ENCODE assay signal across 1 cellular context in genomic region chr16:11915644-11916523, GRCh38.
TF ChIP-seq lines count a peak whose summit lies in the region.

Gene GSPT1, minus strand, starts transcription at chr16:11915956. Its CDS starts 236 bp downstream, at chr16:11915720.

TF ChIP-seq in H1, 55 proteins besides CTCF, POLR2A, EP300 and RAD21:
- TF ChIP-seq POLR2AphosphoS5 (IDR thresholded peaks at IDR 0.05; ENCODE audit: low read depth, low read length) (peak; percentile 83; the same call in 1 of the 2 replicates), MAX (IDR thresholded peaks at IDR 0.05) (peak; percentile 38; the same call in 1 of the 2 replicates), BRCA1 (IDR thresholded peaks at IDR 0.05; ENCODE audit: low read depth, low read length) (no peak), CTBP2 (IDR thresholded peaks at IDR 0.05; ENCODE audit: borderline replicate concordance, insufficient read depth, insufficient read length, low read length) (no peak), ASH2L (IDR thresholded peaks at IDR 0.05; ENCODE audit: low read length) (peak; percentile 28), RBBP5 (IDR thresholded peaks at IDR 0.05; ENCODE audit: borderline replicate concordance, low read depth, low read length) (0 out of 2 replicates have a peak, but pooled peaks have one; percentile 65), SIRT6 (IDR thresholded peaks at IDR 0.05; ENCODE audit: low read length) (no peak), E2F6 (IDR thresholded peaks at IDR 0.05) (0 out of 2 replicates have a peak, but pooled peaks have one; percentile 27), USF2 (IDR thresholded peaks at IDR 0.05; ENCODE audit: low read length) (peak; percentile 25; the same call in 1 of the 2 replicates), TAF7 (optimal IDR thresholded peaks at IDR 0.05; ENCODE audit: borderline replicate concordance, low read depth, low read length) (no peak), RXRA (IDR thresholded peaks at IDR 0.05; ENCODE audit: insufficient read depth, low read depth, low read length) (no peak), RNF2 (IDR thresholded peaks at IDR 0.05; ENCODE audit: borderline replicate concordance, low read depth, low read length, missing control alignments, poor library complexity, severe bottlenecking) (no peak), SIX5 (IDR thresholded peaks at IDR 0.05; ENCODE audit: low read depth, low read length) (peak; percentile 97), SIN3A (conservative IDR thresholded peaks at IDR 0.05 in 1 of 2, IDR thresholded peaks at IDR 0.05 in 1 of 2; ENCODE audit: low read depth in 1 of 2, low read length in 2 of 2) (peak; percentile 73 to 90; a peak in 2 of 4 replicates), TCF12 (IDR thresholded peaks at IDR 0.05; ENCODE audit: low read depth, low read length) (no peak), CBX5 (IDR thresholded peaks at IDR 0.05; ENCODE audit: low read depth, low read length) (no peak), RFX5 (IDR thresholded peaks at IDR 0.05; ENCODE audit: borderline replicate concordance, low read depth, low read length) (no peak), CEBPB (IDR thresholded peaks at IDR 0.05; ENCODE audit: low read depth, low read length) (0 out of 2 replicates have a peak, but pooled peaks have one; percentile 18), ATF2 (IDR thresholded peaks at IDR 0.05; ENCODE audit: low read length) (no peak), TBP (IDR thresholded peaks at IDR 0.05; ENCODE audit: low read depth, low read length) (peak; percentile 39; the same call in 1 of the 2 replicates), KDM4A (IDR thresholded peaks at IDR 0.05; ENCODE audit: low read depth, low read length, severe bottlenecking) (peak; percentile 66), KDM1A (IDR thresholded peaks at IDR 0.05; ENCODE audit: borderline replicate concordance, low read length) (no peak), CHD7 (IDR thresholded peaks at IDR 0.05; ENCODE audit: insufficient replicate concordance, low read length) (no peak), NANOG (IDR thresholded peaks at IDR 0.05; ENCODE audit: insufficient read depth, low read depth, low read length, poor library complexity, severe bottlenecking) (peak; percentile 12), SAP30 (IDR thresholded peaks at IDR 0.05; ENCODE audit: insufficient read depth, insufficient replicate concordance, low read length) (no peak), GTF2F1 (IDR thresholded peaks at IDR 0.05; ENCODE audit: borderline replicate concordance, low read depth, low read length) (no peak), PHF8 (conservative IDR thresholded peaks at IDR 0.05; ENCODE audit: low read depth, low read length) (peak; percentile 65; the same call in 1 of the 2 replicates), NRF1 (IDR thresholded peaks at IDR 0.05; ENCODE audit: low read depth, low read length) (no peak), POU5F1 (IDR thresholded peaks at IDR 0.05; ENCODE audit: low read depth, low read length) (no peak), EGR1 (IDR thresholded peaks at IDR 0.05; ENCODE audit: borderline replicate concordance, low read depth, low read length) (peak; percentile 57; the same call in 1 of the 2 replicates), GABPA (IDR thresholded peaks at IDR 0.05; ENCODE audit: borderline replicate concordance, insufficient read depth, low read length) (peak; percentile 84), FOSL1 (IDR thresholded peaks at IDR 0.05; ENCODE audit: insufficient read depth, low read depth, low read length) (no peak), TEAD4 (IDR thresholded peaks at IDR 0.05; ENCODE audit: low read depth, low read length) (no peak), YY1 (IDR thresholded peaks at IDR 0.05; ENCODE audit: low read depth, low read length) (no peak), JUN (IDR thresholded peaks at IDR 0.05; ENCODE audit: low read depth, low read length) (no peak), TAF1 (IDR thresholded peaks at IDR 0.05; ENCODE audit: low read depth, low read length) (peak; percentile 74), CBX8 (IDR thresholded peaks at IDR 0.05; ENCODE audit: borderline replicate concordance, low read depth, low read length) (no peak), KDM5A (IDR thresholded peaks at IDR 0.05; ENCODE audit: low read length) (no peak), CREB1 (IDR thresholded peaks at IDR 0.05) (peak; percentile 80), HDAC6 (IDR thresholded peaks at IDR 0.05; ENCODE audit: low read depth, low read length) (no peak), JUND (IDR thresholded peaks at IDR 0.05; ENCODE audit: low read length) (no peak), SP1 (IDR thresholded peaks at IDR 0.05; ENCODE audit: low read depth, low read length) (peak; percentile 74; the same call in 1 of the 2 replicates), SP2 (IDR thresholded peaks at IDR 0.05; ENCODE audit: low read length) (no peak), ZNF274 (IDR thresholded peaks at IDR 0.05; ENCODE audit: borderline replicate concordance, extremely low read depth, low read length) (no peak), ATF3 (IDR thresholded peaks at IDR 0.05; ENCODE audit: insufficient read depth, low read depth, low read length) (0 out of 2 replicates have a peak, but pooled peaks have one; percentile 51), CHD1 (IDR thresholded peaks at IDR 0.05; ENCODE audit: low read depth, low read length) (no peak), SUZ12 (IDR thresholded peaks at IDR 0.05; ENCODE audit: low read length) (no peak), CHD2 (IDR thresholded peaks at IDR 0.05; ENCODE audit: low read length) (peak; percentile 64; the same call in 1 of the 2 replicates), SP4 (IDR thresholded peaks at IDR 0.05; ENCODE audit: low read length) (peak; percentile 66; the same call in 1 of the 2 replicates), BACH1 (IDR thresholded peaks at IDR 0.05; ENCODE audit: low read length) (0 out of 2 replicates have a peak, but pooled peaks have one; percentile 58), HDAC2 (IDR thresholded peaks at IDR 0.05; ENCODE audit: borderline replicate concordance in 1 of 2, low read depth in 2 of 2, low read length in 2 of 2) (no peak), BCL11A (IDR thresholded peaks at IDR 0.05; ENCODE audit: low read depth in 2 of 2, low read length in 2 of 2) (no peak), MAFK (IDR thresholded peaks at IDR 0.05; ENCODE audit: low read depth, low read length) (no peak), SRF (IDR thresholded peaks at IDR 0.05; ENCODE audit: low read depth, low read length) (0 out of 2 replicates have a peak, but pooled peaks have one; percentile 13), EZH2 (IDR thresholded peaks at IDR 0.05; ENCODE audit: low read depth, low read length, severe bottlenecking) (no peak)
